24 cellular contexts compared by ENCODE assay signal in genomic region chr7:130950054-130950453, GRCh38.
DNase-seq lines count a peak whose midpoint lies in the region; ATAC-seq and TF ChIP-seq lines count a peak whose summit lies in the region.
"Had no signal": no experiment of that assay in that cellular context is flagged by ENCODE, and none has a peak within 500 bp of the region (broad histone marks: within the 10 kb centered on the region; RNA-seq: fewer than 3 reads in every experiment).

No MANE protein-coding gene starts in this region.

- CTCF ChIA-PET in HCT116 (lab: Charles Lee): interaction anchor here (2.1 kb wide), 2 partner anchors 10 to 53 kb away, joined by 9 to 12 read pairs; no protein-coding TSS in a partner anchor

- no peaks in the 10 kb centered on the region for H3K9me3 ChIP-seq in CD4-positive, CD25-positive, alpha-beta regulatory T cell (ENCODE audit: control insufficient read depth in 2 of 2, low read length in 2 of 2)
- H3K9me3 ChIP-seq in HCT116 (ENCODE audit: control insufficient read depth in 1 of 2, insufficient read depth in 1 of 2, low read depth in 1 of 2, low read length in 2 of 2) (no peaks in the 10 kb centered on the region), thymus (ENCODE audit: control insufficient read depth) (no peaks in the 10 kb centered on the region), HAP-1 (no peaks in the 10 kb centered on the region)
- H3K9me3 ChIP-seq: A549, BLaER1 had no signal

- no peaks in the 10 kb centered on the region for H4K20me1 ChIP-seq in HCT116 (ENCODE audit: insufficient read depth)

- H3K27ac ChIP-seq in CD4-positive, CD25-positive, alpha-beta regulatory T cell (ENCODE audit: insufficient read depth, low read length, poor library complexity, severe bottlenecking): peak overlapping the region; percentile 97
- H3K27ac ChIP-seq in HCT116 (ENCODE audit: low read depth, low read length) (peak overlapping the region; percentile 91), thymus (ENCODE audit: low read depth) (peak overlapping the region; percentile 31)
- H3K27ac ChIP-seq: BLaER1 had no signal

- no peaks in the 10 kb centered on the region for H3K9me3 Mint-ChIP-seq in CD4-positive, CD25-positive, alpha-beta regulatory T cell
- H3K9me3 Mint-ChIP-seq: CD8-positive, alpha-beta memory T cell; HFFc6 had no signal

- H3K4me1 Mint-ChIP-seq in CD4-positive, CD25-positive, alpha-beta regulatory T cell: peaks cover 33 to 63% (median 47%) of the 10 kb centered on the region in 4 donors

- no peaks in the 10 kb centered on the region for H3K27me3 ChIP-seq in CD4-positive, CD25-positive, alpha-beta regulatory T cell (ENCODE audit: control insufficient read depth, insufficient read depth, low read length)
- H3K27me3 ChIP-seq in HCT116 (ENCODE audit: insufficient read depth, low read length) (no peaks in the 10 kb centered on the region), thymus (ENCODE audit: control insufficient read depth, insufficient read depth) (no peaks in the 10 kb centered on the region), HAP-1 (ENCODE audit: low read depth) (no peaks in the 10 kb centered on the region)
- H3K27me3 ChIP-seq: BLaER1 had no signal

- TF ChIP-seq RAD21 in HCT116 (IDR thresholded peaks at IDR 0.05; ENCODE audit: low read depth): no peak

- no peak overlapping the region for H3K27ac Mint-ChIP-seq in CD4-positive, CD25-positive, alpha-beta regulatory T cell
- H3K27ac Mint-ChIP-seq: HFFc6 had no signal

- no peak overlapping the region for H3K9ac ChIP-seq in HCT116 (ENCODE audit: low read length)
- H3K9ac ChIP-seq: BLaER1 had no signal

- TF ChIP-seq POLR2A in HCT116 (IDR thresholded peaks at IDR 0.05; ENCODE audit: borderline replicate concordance, extremely low read depth, insufficient read depth, insufficient read length): no peak

- peak overlapping the region; percentile 98 for H3K4me3 ChIP-seq in CD4-positive, CD25-positive, alpha-beta regulatory T cell (ENCODE audit: low read depth, low read length)
- no peak overlapping the region for H3K4me3 ChIP-seq in HCT116 (replicated peaks in 1 of 2; ENCODE audit: low read depth in 1 of 2, low read length in 2 of 2)
- H3K4me3 ChIP-seq in thymus (ENCODE audit: low read length): no peak overlapping the region
- no peak overlapping the region for H3K4me3 ChIP-seq in HAP-1
- H3K4me3 ChIP-seq: A549, BLaER1, K562 had no signal

- WGBS in thymus: 98% methylated on average over 1 of the region's 1 CpG

- no peak for TF ChIP-seq CTCF in HCT116 (IDR thresholded peaks at IDR 0.05 in 2 of 3, conservative IDR thresholded peaks at IDR 0.05 in 1 of 3; ENCODE audit: borderline replicate concordance in 1 of 3, insufficient read depth in 1 of 3, low read depth in 2 of 3, low read length in 2 of 3)

- RAD21 ChIA-PET in HCT116 (lab: Charles Lee; ENCODE audit: low non-redundant PET in 1 of 2, low total read pairs in 2 of 2, uncharacterized antibody in 2 of 2, unreplicated experiment in 2 of 2): no interaction called here

- H2AFZ ChIP-seq in HCT116 (ENCODE audit: low read depth, low read length, poor library complexity, severe bottlenecking): no peak overlapping the region

- intact Hi-C loops in HCT116 (cut with micrococcal nuclease): no loop called here

- H3K4me1 ChIP-seq in CD4-positive, CD25-positive, alpha-beta regulatory T cell (ENCODE audit: control insufficient read depth, insufficient read depth, low read length, poor library complexity, severe bottlenecking): peaks cover 97% of the 10 kb centered on the region
- H3K4me1 ChIP-seq in HCT116 (ENCODE audit: control insufficient read depth in 1 of 2, insufficient read depth in 2 of 2, low read length in 2 of 2): peaks cover 60 to 94% of the 10 kb centered on the region in 2 experiments
- no peaks in the 10 kb centered on the region for H3K4me1 ChIP-seq in thymus (ENCODE audit: control insufficient read depth, insufficient read depth, low read length)
- H3K4me1 ChIP-seq in HAP-1: peaks cover 27% of the 10 kb centered on the region

- no peaks in the 10 kb centered on the region for H3K27me3 Mint-ChIP-seq in CD4-positive, CD25-positive, alpha-beta regulatory T cell
- H3K27me3 Mint-ChIP-seq: CD8-positive, alpha-beta memory T cell had no signal

- H3K36me3 ChIP-seq in CD4-positive, CD25-positive, alpha-beta regulatory T cell (ENCODE audit: control insufficient read depth, insufficient read depth, low read length): peaks cover 27% of the 10 kb centered on the region
- H3K36me3 ChIP-seq in HCT116 (ENCODE audit: control insufficient read depth in 1 of 2, insufficient read depth in 2 of 2, low read length in 2 of 2): peaks cover 17 to 60% of the 10 kb centered on the region in 2 experiments
- H3K36me3 ChIP-seq in thymus (ENCODE audit: control insufficient read depth, insufficient read depth): no peaks in the 10 kb centered on the region
- H3K36me3 ChIP-seq in HAP-1 (replicated peaks): peaks cover 13% of the 10 kb centered on the region

- peaks cover 100% of the 10 kb centered on the region for H3K79me2 ChIP-seq in HCT116 (ENCODE audit: insufficient read depth, low read length)

- H3K4me3 Mint-ChIP-seq in CD4-positive, CD25-positive, alpha-beta regulatory T cell: no peak overlapping the region
- H3K4me3 Mint-ChIP-seq: HFFc6 had no signal

- POLR2A ChIA-PET in HCT116 (lab: Charles Lee): interaction anchor here (1.2 to 1.6 kb wide), 2 partner anchors 9 to 10 kb away, joined by 3 to 6 read pairs; no protein-coding TSS in a partner anchor

- no peak for ATAC-seq in CD4-positive, CD25-positive, alpha-beta regulatory T cell (ENCODE audit: low read depth in 2 of 2)
- peak; percentile 5; the same call in 1 of the 2 replicates for ATAC-seq in HCT116

- BruUV-seq in HCT116 (replicated peaks; lab: Mats Ljungman, UMichigan): no TSS peak

- in situ Hi-C loops in HAP-1 (cut with MboI; ENCODE audit: low sequenced_read_pairs): no loop called here

- H3K9me2 ChIP-seq in HCT116 (ENCODE audit: insufficient read depth): no peaks in the 10 kb centered on the region

- peaks cover 11% of the 10 kb centered on the region for H3K36me3 Mint-ChIP-seq in CD4-positive, CD25-positive, alpha-beta regulatory T cell

- DNase-seq in CD4-positive, CD25-positive, alpha-beta regulatory T cell: peak in 1 of 3 donors; percentile 2
- DNase-seq in HCT116 (ENCODE audit: low read depth, low spot score) (no peak), RKO (ENCODE audit: low spot score) (peak; percentile 63), DMS153 treated with DMSO at 0.1 percent for 48 hours (lab: John Stamatoyannopoulos, UW; ENCODE audit: unreplicated experiment) (no peak), NCI-H1417 treated with DMSO at 0.1 percent for 48 hours (lab: John Stamatoyannopoulos, UW) (no peak), HAP-1 (ENCODE audit: low spot score in 2 of 2) (no peak)
- DNase-seq: Calu3; CD8-positive, alpha-beta memory T cell; DMS153; GDM1; HFFc6; MM.1S; NCI-H1048; NCI-H1436; NCI-H187 treated with DMSO at 0.1 percent for 48 hours; NCI-H2227 treated with DMSO at 0.1 percent for 48 hours; NCI-H510A; NCI-H748 treated with DMSO at 0.1 percent for 48 hours; NK-92 treated with Interleukin-12 subunit alpha and Interleukin-12 subunit beta, amount 100 ng/mL, for 24 hours; Right ventricle myocardium superior had no signal

- H3K4me2 ChIP-seq in HCT116 (ENCODE audit: low read length): no peak overlapping the region
- H3K4me2 ChIP-seq: A549, BLaER1 had no signal

TF ChIP-seq in HCT116, 20 proteins besides CTCF, POLR2A, EP300 and RAD21 (continues in another document):
- no peak for TF ChIP-seq YY1 (IDR thresholded peaks at IDR 0.05; ENCODE audit: extremely low read depth, insufficient replicate concordance, low read depth, low read length)
- no peak for TF ChIP-seq ZFX (IDR thresholded peaks at IDR 0.05)
- no peak; the same call in 1 of the 2 replicates for TF ChIP-seq ATF3 (IDR thresholded peaks at IDR 0.05)
- no peak for TF ChIP-seq REST (IDR thresholded peaks at IDR 0.05; ENCODE audit: low read depth)

Comparison
In these comparisons a context has a peak if more than half of its experiments do, and no peak if none do; other contexts are left out.
1. H3K27ac ChIP-seq: peak in every context shown above with its lines; median percentile 97 in CD4-positive, CD25-positive, alpha-beta regulatory T cell; 91 in HCT116; 31 in thymus.